Comparison of ENCODE assay signal across 19 cellular contexts in the genomic region with DNA sequence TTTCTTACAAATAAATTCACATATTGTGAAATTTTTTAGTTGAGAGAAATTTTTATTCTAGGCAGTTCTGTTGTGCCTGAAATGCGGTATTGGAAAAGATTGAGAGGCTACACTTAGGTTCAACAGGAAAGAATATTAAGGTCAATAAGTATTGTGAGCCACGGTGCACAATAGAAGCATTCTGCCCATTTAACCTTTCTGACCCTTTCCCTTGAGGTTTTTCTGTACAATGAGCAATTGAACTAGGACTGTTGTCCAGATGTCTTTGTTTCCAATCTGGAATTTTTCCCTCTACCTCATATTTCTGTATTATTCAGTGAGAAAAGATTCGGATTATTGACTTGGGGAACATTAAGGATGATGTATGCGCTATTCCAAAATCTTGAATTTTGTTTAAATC.
DNase-seq lines count a peak whose midpoint lies in the region; ATAC-seq, FAIRE-seq and TF ChIP-seq lines count a peak whose summit lies in the region.
"Had no signal": no experiment of that assay in that cellular context is flagged by ENCODE, and none has a peak within 500 bp of the region (broad histone marks: within the 10 kb centered on the region; RNA-seq: fewer than 3 reads in every experiment).

No MANE protein-coding gene starts in this region.

- H3K79me2 ChIP-seq in HepG2 (ENCODE audit: insufficient read depth, low read length), result no peaks in the 10 kb centered on the region

- H3K27me3 ChIP-seq in HepG2 (ENCODE audit: control insufficient read depth in 1 of 2, insufficient read depth in 2 of 2, low read length in 2 of 2) (no peaks in the 10 kb centered on the region), right lobe of liver (no peaks in the 10 kb centered on the region), small intestine (ENCODE audit: control insufficient read depth in 2 of 2, insufficient read depth in 2 of 2, low read length in 2 of 2) (no peaks in the 10 kb centered on the region)

- H3K9me3 ChIP-seq in HepG2 (ENCODE audit: low read length) (peaks cover 12% of the 10 kb centered on the region; the same call in 1 of the 2 replicates), right lobe of liver (no peaks in the 10 kb centered on the region), small intestine (ENCODE audit: control insufficient read depth, low read depth) (no peaks in the 10 kb centered on the region)
- H3K9me3 ChIP-seq: HAP-1 had no signal

- DNase-seq in HepG2 (ENCODE audit: low spot score) (peak; percentile 65), right lobe of liver (no peak), HFF-Myc (ENCODE audit: extremely low read depth, low read depth) (peak; percentile 40), dermis blood vessel endothelial cell (peak; percentile 69), glutamatergic neuron (no peak), OCI-M2 (lab: John Stamatoyannopoulos, UW; ENCODE audit: unreplicated experiment) (no peak), small intestine (no peak), NCI-H82 (lab: John Stamatoyannopoulos, UW) (no peak)
- DNase-seq: ACHN; C1 segment of cervical spinal cord; Calu3; CD4-positive, alpha-beta T cell; DMS 273 treated with DMSO at 0.1 percent for 48 hours; DMS79; GDM1 had no signal

- H3K36me3 Mint-ChIP-seq in glutamatergic neuron (ENCODE audit: unreplicated experiment), result peaks cover 13% of the 10 kb centered on the region

- POLR2A ChIA-PET in HepG2 (lab: Yijun Ruan, JAX), result no interaction called here

- H3K4me2 ChIP-seq in HepG2 (ENCODE audit: low read depth, low read length), result no peak overlapping the region

- no peaks in the 10 kb centered on the region for H4K20me1 ChIP-seq in HepG2 (ENCODE audit: insufficient read depth, low read length)

- H3K36me3 ChIP-seq in HepG2 (replicated peaks in 1 of 2; ENCODE audit: control insufficient read depth in 1 of 2, insufficient read depth in 2 of 2, low read length in 2 of 2) (no peaks in the 10 kb centered on the region), right lobe of liver (no peaks in the 10 kb centered on the region), small intestine (ENCODE audit: control insufficient read depth in 2 of 2, insufficient read depth in 2 of 2, low read length in 2 of 2) (no peaks in the 10 kb centered on the region)
- H3K36me3 ChIP-seq: HAP-1 had no signal

- intact Hi-C loops in HepG2 (cut with micrococcal nuclease; ENCODE audit: unreplicated experiment), result no loop called here
- intact Hi-C loops in right lobe of liver (cut with DNase I), result no loop called here

- BruUV-seq in HepG2 (replicated peaks; lab: Mats Ljungman, UMichigan), result no TSS peak

- H3K27ac ChIP-seq in HepG2 (ENCODE audit: extremely low read length, insufficient read depth, low read length), result no peak overlapping the region
- no peak overlapping the region for H3K27ac ChIP-seq in right lobe of liver
- no peak overlapping the region for H3K27ac ChIP-seq in small intestine (ENCODE audit: low read depth in 1 of 2, low read length in 1 of 2)

- ATAC-seq in HepG2 (no peak), right lobe of liver (no peak)

- TF ChIP-seq EP300 in HepG2 (IDR thresholded peaks at IDR 0.05; ENCODE audit: low read depth in 2 of 2, low read length in 2 of 2), result 0 out of 4 replicates have a peak, but pooled peaks of 1 of the 2 experiments have one; percentile 32
- no peak for TF ChIP-seq EP300 in HepG2 (CRISPR knock-in tag; IDR thresholded peaks at IDR 0.05; ENCODE audit: borderline replicate concordance)

- no peak for TF ChIP-seq RAD21 in HepG2 (CRISPR knock-in tag; IDR thresholded peaks at IDR 0.05)

- H3K9ac ChIP-seq in HepG2 (ENCODE audit: insufficient read depth, low read depth, low read length), result no peak overlapping the region

- no peak overlapping the region for H3K4me3 Mint-ChIP-seq in glutamatergic neuron (ENCODE audit: unreplicated experiment)
- H3K4me3 Mint-ChIP-seq: B cell; CD4-positive, alpha-beta T cell had no signal

- peaks cover 3% of the 10 kb centered on the region for H3K4me1 Mint-ChIP-seq in glutamatergic neuron (ENCODE audit: low read depth, unreplicated experiment)
- H3K4me1 Mint-ChIP-seq: B cell had no signal

- H3K27ac Mint-ChIP-seq in glutamatergic neuron (ENCODE audit: unreplicated experiment), result peak overlapping the region; percentile 62
- H3K27ac Mint-ChIP-seq: B cell; CD4-positive, alpha-beta T cell had no signal

- in situ Hi-C loops in HepG2 (cut with HindIII; ENCODE audit: extremely low pct_ligation_motif_present, low pct_unique_long_range_greater_than_20kb), result no loop called here

- H3K4me1 ChIP-seq in HepG2 (ENCODE audit: insufficient read depth, low read length), result peaks cover 58% of the 10 kb centered on the region
- peaks cover 0 to 24% (median 4%) of the 10 kb centered on the region in 4 donors for H3K4me1 ChIP-seq in right lobe of liver
- H3K4me1 ChIP-seq in small intestine (ENCODE audit: control insufficient read depth in 2 of 2, insufficient read depth in 1 of 2, low read depth in 1 of 2, low read length in 1 of 2), result no peaks in the 10 kb centered on the region
- H3K4me1 ChIP-seq: HAP-1 had no signal

- TF ChIP-seq CTCF in HepG2 (CRISPR knock-in tag; IDR thresholded peaks at IDR 0.05) (no peak), right lobe of liver (IDR thresholded peaks at IDR 0.05) (no peak), HFF-Myc (IDR thresholded peaks at IDR 0.05; ENCODE audit: low read depth, low read length, missing control alignments) (no peak), glutamatergic neuron (IDR thresholded peaks at IDR 0.05; ENCODE audit: partially characterized antibody, unreplicated experiment) (no peak)

- no peak overlapping the region for H2AFZ ChIP-seq in HepG2 (ENCODE audit: low read length)

- H3K4me3 ChIP-seq in HepG2 (replicated peaks in 1 of 3; ENCODE audit: insufficient read depth in 1 of 3, low read depth in 2 of 3, low read length in 3 of 3), result no peak overlapping the region
- H3K4me3 ChIP-seq in right lobe of liver, result no peak overlapping the region
- H3K4me3 ChIP-seq in HFF-Myc (replicated peaks; ENCODE audit: low read depth, low read length), result no peak overlapping the region
- no peak overlapping the region for H3K4me3 ChIP-seq in small intestine (ENCODE audit: low read depth in 1 of 2, low read length in 2 of 2)
- H3K4me3 ChIP-seq: HAP-1 had no signal

- H3K9me3 Mint-ChIP-seq in glutamatergic neuron (ENCODE audit: unreplicated experiment), result peaks cover 6% of the 10 kb centered on the region

- CTCF ChIA-PET in HepG2 (lab: Yijun Ruan, JAX; ENCODE audit: low intra/inter-chr PET ratio, low total read pairs), result no interaction called here

- WGBS in HepG2 (ENCODE audit: low lambda C conversion rate), result 71% methylated on average over 4 of the region's 4 CpGs
- WGBS in right lobe of liver (ENCODE audit: insufficient coverage, low coverage, low lambda C conversion rate, missing lambda C conversion rate), result 84% methylated on average over 4 of the region's 4 CpGs
- 88 to 97% (median 95%) methylated on average over 4 of the region's 4 CpGs for WGBS in small intestine, 3 donors

- no peak for TF ChIP-seq POLR2A in HepG2 (IDR thresholded peaks at IDR 0.05; ENCODE audit: insufficient read depth in 1 of 2, low read depth in 2 of 2, low read length in 2 of 2)
- TF ChIP-seq POLR2A in right lobe of liver (IDR thresholded peaks at IDR 0.05), result no peak

- peaks cover 2% of the 10 kb centered on the region for H3K27me3 Mint-ChIP-seq in glutamatergic neuron (ENCODE audit: unreplicated experiment)
- H3K27me3 Mint-ChIP-seq: B cell; CD4-positive, alpha-beta T cell had no signal

- FAIRE-seq in HepG2 (lab: Jason Lieb, UNC) (no peak), small intestine (lab: Jason Lieb, UNC) (no peak)
- FAIRE-seq: GM12892, H1 had no signal

TF ChIP-seq in HepG2, 621 proteins besides CTCF, POLR2A, EP300 and RAD21 (continues in another document):
- TF ChIP-seq FOXO1 (CRISPR knock-in tag; IDR thresholded peaks at IDR 0.05) (no peak), ZNF431 (CRISPR knock-in tag; IDR thresholded peaks at IDR 0.05; ENCODE audit: borderline replicate concordance, low read depth) (no peak), NR2F6 (IDR thresholded peaks at IDR 0.05) (peak; percentile 83), NR2F6 (CRISPR knock-in tag; IDR thresholded peaks at IDR 0.05) (peak; percentile 70; the same call in 1 of the 2 replicates), ZNF724P (CRISPR knock-in tag; IDR thresholded peaks at IDR 0.05; ENCODE audit: borderline replicate concordance) (no peak), SIN3B (IDR thresholded peaks at IDR 0.05; ENCODE audit: low read length) (no peak), TEAD3 (CRISPR knock-in tag; optimal IDR thresholded peaks at IDR 0.05; ENCODE audit: borderline replicate concordance) (no peak), GATAD2A (CRISPR knock-in tag; IDR thresholded peaks at IDR 0.05) (peak; percentile 60)
- TF ChIP-seq, protein P1, sequence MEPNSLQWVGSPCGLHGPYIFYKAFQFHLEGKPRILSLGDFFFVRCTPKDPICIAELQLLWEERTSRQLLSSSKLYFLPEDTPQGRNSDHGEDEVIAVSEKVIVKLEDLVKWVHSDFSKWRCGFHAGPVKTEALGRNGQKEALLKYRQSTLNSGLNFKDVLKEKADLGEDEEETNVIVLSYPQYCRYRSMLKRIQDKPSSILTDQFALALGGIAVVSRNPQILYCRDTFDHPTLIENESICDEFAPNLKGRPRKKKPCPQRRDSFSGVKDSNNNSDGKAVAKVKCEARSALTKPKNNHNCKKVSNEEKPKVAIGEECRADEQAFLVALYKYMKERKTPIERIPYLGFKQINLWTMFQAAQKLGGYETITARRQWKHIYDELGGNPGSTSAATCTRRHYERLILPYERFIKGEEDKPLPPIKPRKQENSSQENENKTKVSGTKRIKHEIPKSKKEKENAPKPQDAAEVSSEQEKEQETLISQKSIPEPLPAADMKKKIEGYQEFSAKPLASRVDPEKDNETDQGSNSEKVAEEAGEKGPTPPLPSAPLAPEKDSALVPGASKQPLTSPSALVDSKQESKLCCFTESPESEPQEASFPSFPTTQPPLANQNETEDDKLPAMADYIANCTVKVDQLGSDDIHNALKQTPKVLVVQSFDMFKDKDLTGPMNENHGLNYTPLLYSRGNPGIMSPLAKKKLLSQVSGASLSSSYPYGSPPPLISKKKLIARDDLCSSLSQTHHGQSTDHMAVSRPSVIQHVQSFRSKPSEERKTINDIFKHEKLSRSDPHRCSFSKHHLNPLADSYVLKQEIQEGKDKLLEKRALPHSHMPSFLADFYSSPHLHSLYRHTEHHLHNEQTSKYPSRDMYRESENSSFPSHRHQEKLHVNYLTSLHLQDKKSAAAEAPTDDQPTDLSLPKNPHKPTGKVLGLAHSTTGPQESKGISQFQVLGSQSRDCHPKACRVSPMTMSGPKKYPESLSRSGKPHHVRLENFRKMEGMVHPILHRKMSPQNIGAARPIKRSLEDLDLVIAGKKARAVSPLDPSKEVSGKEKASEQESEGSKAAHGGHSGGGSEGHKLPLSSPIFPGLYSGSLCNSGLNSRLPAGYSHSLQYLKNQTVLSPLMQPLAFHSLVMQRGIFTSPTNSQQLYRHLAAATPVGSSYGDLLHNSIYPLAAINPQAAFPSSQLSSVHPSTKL (CRISPR knock-in tag; IDR thresholded peaks at IDR 0.05), result peak; percentile 83

Comparison
In these comparisons a context has a peak if more than half of its experiments do, and no peak if none do; other contexts are left out.
1. DNase-seq: peak in HepG2 (single experiment), HFF-Myc (single experiment) and dermis blood vessel endothelial cell (single experiment); none in right lobe of liver (0 of 3), glutamatergic neuron (single experiment), OCI-M2 (single experiment), small intestine (single experiment) and NCI-H82 (single experiment).